ENCODE assay signal across 9 cellular contexts in genomic region chr12:57808351-57808750, GRCh38.
"Had no signal": no experiment of that assay in that cellular context is flagged by ENCODE, and none has a peak within 500 bp of the region (broad histone marks: within the 10 kb centered on the region; RNA-seq: fewer than 3 reads in every experiment).

No MANE protein-coding gene starts in this region.

- ATAC-seq: GM23338, HCT116 had no signal

- H3K36me3 ChIP-seq: HAP-1 had no signal

- H3K27ac ChIP-seq: GM23248 had no signal

- DNase-seq: GM23248, GOT3, H7, H9, HCEC 1CT, HFFc6 had no signal

- H3K9me3 Mint-ChIP-seq: GM23338, H9, HFFc6 had no signal

- H3K9me3 ChIP-seq: HAP-1 had no signal

- H3K27ac Mint-ChIP-seq: GM23338, H9, HFFc6 had no signal

- H3K4me1 ChIP-seq: HAP-1 had no signal

- H3K4me3 ChIP-seq: GM23248, GM23338, HAP-1 had no signal

- H3K4me3 Mint-ChIP-seq: GM23338, H9, HFFc6 had no signal

- H3K4me1 Mint-ChIP-seq: GM23338 had no signal
